ENCODE assay signal across 1 cellular context in genomic region chr19:58406818-58407657, GRCh38.
TF ChIP-seq lines count a peak whose summit lies in the region.

No MANE protein-coding gene starts in this region.

TF ChIP-seq in HepG2, 621 proteins besides CTCF, POLR2A, EP300 and RAD21 (continued from another document and continues in another):
- TF ChIP-seq HNF1A (IDR thresholded peaks at IDR 0.05; ENCODE audit: low read depth) (no peak), HNF1A (CRISPR knock-in tag; IDR thresholded peaks at IDR 0.05; ENCODE audit: borderline replicate concordance) (no peak), HNRNPUL1 (IDR thresholded peaks at IDR 0.05; ENCODE audit: low read depth, low read length) (no peak), ZFY (CRISPR knock-in tag; IDR thresholded peaks at IDR 0.05) (no peak), ZNF383 (CRISPR knock-in tag; IDR thresholded peaks at IDR 0.05; ENCODE audit: borderline replicate concordance) (no peak), SP140L (CRISPR knock-in tag; IDR thresholded peaks at IDR 0.05; ENCODE audit: borderline replicate concordance) (no peak), KLF16 (CRISPR knock-in tag; IDR thresholded peaks at IDR 0.05) (no peak), FOXC1 (CRISPR knock-in tag; IDR thresholded peaks at IDR 0.05; ENCODE audit: borderline replicate concordance) (0 out of 2 replicates have a peak, but pooled peaks have one; percentile 11), CAMTA2 (CRISPR knock-in tag; IDR thresholded peaks at IDR 0.05; ENCODE audit: borderline replicate concordance) (no peak), ZNF772 (CRISPR knock-in tag; IDR thresholded peaks at IDR 0.05) (no peak), ZNF350 (CRISPR knock-in tag; IDR thresholded peaks at IDR 0.05; ENCODE audit: borderline replicate concordance, low read depth) (no peak), ZFP36L1 (CRISPR knock-in tag; IDR thresholded peaks at IDR 0.05) (no peak), GATAD2A (CRISPR knock-in tag; IDR thresholded peaks at IDR 0.05) (no peak), IKZF1 (IDR thresholded peaks at IDR 0.05) (no peak), ZNF761 (CRISPR knock-in tag; conservative IDR thresholded peaks at IDR 0.05) (no peak), NKX3-1 (CRISPR knock-in tag; IDR thresholded peaks at IDR 0.05) (no peak), ZFP36L2 (CRISPR knock-in tag; IDR thresholded peaks at IDR 0.05) (no peak), NR2F2 (IDR thresholded peaks at IDR 0.05; ENCODE audit: borderline replicate concordance, low read depth) (no peak), TFDP2 (CRISPR knock-in tag; IDR thresholded peaks at IDR 0.05) (no peak), JDP2 (CRISPR knock-in tag; IDR thresholded peaks at IDR 0.05; ENCODE audit: borderline replicate concordance) (no peak), JUN (CRISPR knock-in tag; IDR thresholded peaks at IDR 0.05) (no peak), AGO2 (optimal IDR thresholded peaks at IDR 0.05; ENCODE audit: low read depth, low read length) (no peak), RBM22 (optimal IDR thresholded peaks at IDR 0.05; ENCODE audit: low read length) (peak; percentile 84), TEAD2 (CRISPR knock-in tag; IDR thresholded peaks at IDR 0.05) (no peak), ZNF768 (CRISPR knock-in tag; IDR thresholded peaks at IDR 0.05) (no peak), U2AF1 (optimal IDR thresholded peaks at IDR 0.05; ENCODE audit: low read depth, low read length) (no peak), TBX2 (CRISPR knock-in tag; IDR thresholded peaks at IDR 0.05; ENCODE audit: borderline replicate concordance) (no peak), RBAK (CRISPR knock-in tag; IDR thresholded peaks at IDR 0.05) (no peak), ADNP (CRISPR knock-in tag; IDR thresholded peaks at IDR 0.05) (no peak), MLLT10 (CRISPR knock-in tag; IDR thresholded peaks at IDR 0.05) (no peak), KAT8 (CRISPR knock-in tag; IDR thresholded peaks at IDR 0.05) (no peak), KDM3A (CRISPR knock-in tag; IDR thresholded peaks at IDR 0.05; ENCODE audit: low read depth) (no peak), ZNF124 (CRISPR knock-in tag; IDR thresholded peaks at IDR 0.05) (no peak), RELA (CRISPR knock-in tag; IDR thresholded peaks at IDR 0.05) (no peak), TBX3 (IDR thresholded peaks at IDR 0.05; ENCODE audit: borderline replicate concordance) (no peak), ZNF703 (CRISPR knock-in tag; IDR thresholded peaks at IDR 0.05; ENCODE audit: borderline replicate concordance) (no peak), FOXM1 (CRISPR knock-in tag; IDR thresholded peaks at IDR 0.05) (no peak), KDM5B (CRISPR knock-in tag; IDR thresholded peaks at IDR 0.05; ENCODE audit: borderline replicate concordance) (0 out of 2 replicates have a peak, but pooled peaks have one; percentile 30), XRCC5 (optimal IDR thresholded peaks at IDR 0.05; ENCODE audit: low read length) (peak; percentile 37), NCOR1 (IDR thresholded peaks at IDR 0.05; ENCODE audit: borderline replicate concordance, low read length) (no peak), ZNF788 (CRISPR knock-in tag; IDR thresholded peaks at IDR 0.05; ENCODE audit: borderline replicate concordance) (no peak), ZBTB46 (CRISPR knock-in tag; IDR thresholded peaks at IDR 0.05; ENCODE audit: borderline replicate concordance) (0 out of 2 replicates have a peak, but pooled peaks have one; percentile 37), ZNF564 (CRISPR knock-in tag; IDR thresholded peaks at IDR 0.05) (no peak), MEF2D (CRISPR knock-in tag; IDR thresholded peaks at IDR 0.05) (no peak), ZNF230 (CRISPR knock-in tag; IDR thresholded peaks at IDR 0.05) (0 out of 2 replicates have a peak, but pooled peaks have one; percentile 35), FOSL2 (CRISPR knock-in tag; IDR thresholded peaks at IDR 0.05) (no peak), ONECUT2 (CRISPR knock-in tag; IDR thresholded peaks at IDR 0.05) (no peak), ZNF563 (CRISPR knock-in tag; IDR thresholded peaks at IDR 0.05) (no peak), MEIS1 (CRISPR knock-in tag; IDR thresholded peaks at IDR 0.05; ENCODE audit: borderline replicate concordance) (no peak), POGZ (CRISPR knock-in tag; IDR thresholded peaks at IDR 0.05) (0 out of 2 replicates have a peak, but pooled peaks have one; percentile 32), FOXJ3 (CRISPR knock-in tag; IDR thresholded peaks at IDR 0.05; ENCODE audit: borderline replicate concordance) (no peak), ZNF816 (CRISPR knock-in tag; IDR thresholded peaks at IDR 0.05; ENCODE audit: borderline replicate concordance) (no peak), ZNF354B (CRISPR knock-in tag; IDR thresholded peaks at IDR 0.05) (no peak), ARNTL (CRISPR knock-in tag; IDR thresholded peaks at IDR 0.05) (no peak), ZBTB7A (CRISPR knock-in tag; IDR thresholded peaks at IDR 0.05) (peak; percentile 56; the same call in 1 of the 2 replicates), ZNF546 (CRISPR knock-in tag; conservative IDR thresholded peaks at IDR 0.05) (no peak), ZNF264 (CRISPR knock-in tag; IDR thresholded peaks at IDR 0.05) (no peak), NFYB (CRISPR knock-in tag; IDR thresholded peaks at IDR 0.05) (no peak), FUBP1 (CRISPR knock-in tag; IDR thresholded peaks at IDR 0.05; ENCODE audit: borderline replicate concordance) (no peak), PRPF4 (IDR thresholded peaks at IDR 0.05; ENCODE audit: low read depth, low read length, poor library complexity, severe bottlenecking) (no peak), ZSCAN25 (CRISPR knock-in tag; IDR thresholded peaks at IDR 0.05) (no peak), ZNF616 (CRISPR knock-in tag; IDR thresholded peaks at IDR 0.05; ENCODE audit: low read depth) (no peak), NFATC3 (CRISPR knock-in tag; IDR thresholded peaks at IDR 0.05) (no peak), ZNF317 (CRISPR knock-in tag; IDR thresholded peaks at IDR 0.05) (no peak), TMF1 (CRISPR knock-in tag; IDR thresholded peaks at IDR 0.05; ENCODE audit: low read depth) (no peak)
- TF ChIP-seq, protein P1, sequence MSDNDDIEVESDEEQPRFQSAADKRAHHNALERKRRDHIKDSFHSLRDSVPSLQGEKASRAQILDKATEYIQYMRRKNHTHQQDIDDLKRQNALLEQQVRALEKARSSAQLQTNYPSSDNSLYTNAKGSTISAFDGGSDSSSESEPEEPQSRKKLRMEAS (IDR thresholded peaks at IDR 0.05), result no peak
- TF ChIP-seq, protein P2, sequence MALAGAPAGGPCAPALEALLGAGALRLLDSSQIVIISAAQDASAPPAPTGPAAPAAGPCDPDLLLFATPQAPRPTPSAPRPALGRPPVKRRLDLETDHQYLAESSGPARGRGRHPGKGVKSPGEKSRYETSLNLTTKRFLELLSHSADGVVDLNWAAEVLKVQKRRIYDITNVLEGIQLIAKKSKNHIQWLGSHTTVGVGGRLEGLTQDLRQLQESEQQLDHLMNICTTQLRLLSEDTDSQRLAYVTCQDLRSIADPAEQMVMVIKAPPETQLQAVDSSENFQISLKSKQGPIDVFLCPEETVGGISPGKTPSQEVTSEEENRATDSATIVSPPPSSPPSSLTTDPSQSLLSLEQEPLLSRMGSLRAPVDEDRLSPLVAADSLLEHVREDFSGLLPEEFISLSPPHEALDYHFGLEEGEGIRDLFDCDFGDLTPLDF (CRISPR knock-in tag; IDR thresholded peaks at IDR 0.05), result no peak
- TF ChIP-seq, protein P3, sequence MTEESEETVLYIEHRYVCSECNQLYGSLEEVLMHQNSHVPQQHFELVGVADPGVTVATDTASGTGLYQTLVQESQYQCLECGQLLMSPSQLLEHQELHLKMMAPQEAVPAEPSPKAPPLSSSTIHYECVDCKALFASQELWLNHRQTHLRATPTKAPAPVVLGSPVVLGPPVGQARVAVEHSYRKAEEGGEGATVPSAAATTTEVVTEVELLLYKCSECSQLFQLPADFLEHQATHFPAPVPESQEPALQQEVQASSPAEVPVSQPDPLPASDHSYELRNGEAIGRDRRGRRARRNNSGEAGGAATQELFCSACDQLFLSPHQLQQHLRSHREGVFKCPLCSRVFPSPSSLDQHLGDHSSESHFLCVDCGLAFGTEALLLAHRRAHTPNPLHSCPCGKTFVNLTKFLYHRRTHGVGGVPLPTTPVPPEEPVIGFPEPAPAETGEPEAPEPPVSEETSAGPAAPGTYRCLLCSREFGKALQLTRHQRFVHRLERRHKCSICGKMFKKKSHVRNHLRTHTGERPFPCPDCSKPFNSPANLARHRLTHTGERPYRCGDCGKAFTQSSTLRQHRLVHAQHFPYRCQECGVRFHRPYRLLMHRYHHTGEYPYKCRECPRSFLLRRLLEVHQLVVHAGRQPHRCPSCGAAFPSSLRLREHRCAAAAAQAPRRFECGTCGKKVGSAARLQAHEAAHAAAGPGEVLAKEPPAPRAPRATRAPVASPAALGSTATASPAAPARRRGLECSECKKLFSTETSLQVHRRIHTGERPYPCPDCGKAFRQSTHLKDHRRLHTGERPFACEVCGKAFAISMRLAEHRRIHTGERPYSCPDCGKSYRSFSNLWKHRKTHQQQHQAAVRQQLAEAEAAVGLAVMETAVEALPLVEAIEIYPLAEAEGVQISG (CRISPR knock-in tag; IDR thresholded peaks at IDR 0.05), result no peak
- TF ChIP-seq, protein P4, sequence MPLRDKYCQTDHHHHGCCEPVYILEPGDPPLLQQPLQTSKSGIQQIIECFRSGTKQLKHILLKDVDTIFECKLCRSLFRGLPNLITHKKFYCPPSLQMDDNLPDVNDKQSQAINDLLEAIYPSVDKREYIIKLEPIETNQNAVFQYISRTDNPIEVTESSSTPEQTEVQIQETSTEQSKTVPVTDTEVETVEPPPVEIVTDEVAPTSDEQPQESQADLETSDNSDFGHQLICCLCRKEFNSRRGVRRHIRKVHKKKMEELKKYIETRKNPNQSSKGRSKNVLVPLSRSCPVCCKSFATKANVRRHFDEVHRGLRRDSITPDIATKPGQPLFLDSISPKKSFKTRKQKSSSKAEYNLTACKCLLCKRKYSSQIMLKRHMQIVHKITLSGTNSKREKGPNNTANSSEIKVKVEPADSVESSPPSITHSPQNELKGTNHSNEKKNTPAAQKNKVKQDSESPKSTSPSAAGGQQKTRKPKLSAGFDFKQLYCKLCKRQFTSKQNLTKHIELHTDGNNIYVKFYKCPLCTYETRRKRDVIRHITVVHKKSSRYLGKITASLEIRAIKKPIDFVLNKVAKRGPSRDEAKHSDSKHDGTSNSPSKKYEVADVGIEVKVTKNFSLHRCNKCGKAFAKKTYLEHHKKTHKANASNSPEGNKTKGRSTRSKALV (CRISPR knock-in tag; IDR thresholded peaks at IDR 0.05), result no peak
